Comparison of ENCODE assay signal across 17 cellular contexts in genomic region chr7:88224596-88225275, GRCh38. TPM values are rescaled to one million over a fixed set of nuclear protein-coding genes. Genes with fewer than 3 reads are reported as not detected.
DNase-seq lines count a peak whose midpoint lies in the region; TF ChIP-seq lines count a peak whose summit lies in the region.
"Had no signal": no experiment of that assay in that cellular context is flagged by ENCODE, and none has a peak within 500 bp of the region (broad histone marks: within the 10 kb centered on the region; RNA-seq: fewer than 3 reads in every experiment).

No MANE protein-coding gene starts in this region.

- H3K9me3 ChIP-seq in osteoblast (ENCODE audit: low read depth, low read length): no peaks in the 10 kb centered on the region

- no peak overlapping the region for H3K4me3 Mint-ChIP-seq in activated CD4-positive, alpha-beta memory T cell treated with anti-CD3 and anti-CD28 coated beads for 36 hours
- H3K4me3 Mint-ChIP-seq: activated naive CD4-positive, alpha-beta T cell treated with anti-CD3 and anti-CD28 coated beads for 36 hours; dendritic cell treated with granulocyte-macrophage colony-stimulating factor and Interleukin-4, amounts not matched to agents 40 ng/mL and 50 ng/mL, for 4 days had no signal

- peaks cover 6% of the 10 kb centered on the region for H3K4me1 Mint-ChIP-seq in activated CD4-positive, alpha-beta memory T cell treated with anti-CD3 and anti-CD28 coated beads for 36 hours (ENCODE audit: low read depth)

- peaks cover 29% of the 10 kb centered on the region for H3K4me1 ChIP-seq in osteoblast (ENCODE audit: insufficient read depth, low read length)

- H3K27ac ChIP-seq in osteoblast (ENCODE audit: low read depth, low read length): no peak overlapping the region
- H3K27ac ChIP-seq: parathyroid adenoma had no signal

- CTCF ChIA-PET in activated CD4-positive, alpha-beta memory T cell treated with anti-CD3 and anti-CD28 coated beads for 36 hours (lab: Charles Lee): no interaction called here

- POLR2A ChIA-PET in activated CD4-positive, alpha-beta memory T cell treated with anti-CD3 and anti-CD28 coated beads for 36 hours (lab: Charles Lee): no interaction called here

- H3K36me3 ChIP-seq in osteoblast (ENCODE audit: insufficient read depth, low read length): no peaks in the 10 kb centered on the region

- no peak overlapping the region for H2AFZ ChIP-seq in osteoblast (ENCODE audit: low read length)
- H2AFZ ChIP-seq: parathyroid adenoma had no signal

- H3K4me2 ChIP-seq in osteoblast (ENCODE audit: insufficient read depth, low read length): peak overlapping the region; percentile 16

- peaks cover under 1% of the 10 kb centered on the region for H3K79me2 ChIP-seq in osteoblast (ENCODE audit: insufficient read depth, low read length)
- H3K79me2 ChIP-seq: parathyroid adenoma had no signal

- peaks cover 7% of the 10 kb centered on the region for H3K27me3 ChIP-seq in osteoblast (ENCODE audit: insufficient read depth, low read length)

- peaks cover 12% of the 10 kb centered on the region for H3K27me3 Mint-ChIP-seq in activated CD4-positive, alpha-beta memory T cell treated with anti-CD3 and anti-CD28 coated beads for 36 hours
- H3K27me3 Mint-ChIP-seq: dendritic cell treated with granulocyte-macrophage colony-stimulating factor and Interleukin-4, amounts not matched to agents 40 ng/mL and 50 ng/mL, for 4 days had no signal

- no peak overlapping the region for H3K27ac Mint-ChIP-seq in activated CD4-positive, alpha-beta memory T cell treated with anti-CD3 and anti-CD28 coated beads for 36 hours
- H3K27ac Mint-ChIP-seq: activated naive CD4-positive, alpha-beta T cell treated with anti-CD3 and anti-CD28 coated beads for 36 hours; dendritic cell treated with granulocyte-macrophage colony-stimulating factor and Interleukin-4, amounts not matched to agents 40 ng/mL and 50 ng/mL, for 4 days had no signal

- TF ChIP-seq CTCF in choroid plexus epithelial cell (conservative IDR thresholded peaks at IDR 0.05; ENCODE audit: low read depth, low read length) (no peak), osteoblast (IDR thresholded peaks at IDR 0.05; ENCODE audit: extremely low read depth, low read depth, low read length) (no peak)

- H3K36me3 Mint-ChIP-seq in activated CD4-positive, alpha-beta memory T cell treated with anti-CD3 and anti-CD28 coated beads for 36 hours: no peaks in the 10 kb centered on the region

- no peaks in the 10 kb centered on the region for H3K9me3 Mint-ChIP-seq in activated CD4-positive, alpha-beta memory T cell treated with anti-CD3 and anti-CD28 coated beads for 36 hours
- H3K9me3 Mint-ChIP-seq: activated naive CD4-positive, alpha-beta T cell treated with anti-CD3 and anti-CD28 coated beads for 36 hours; dendritic cell treated with granulocyte-macrophage colony-stimulating factor and Interleukin-4, amounts not matched to agents 40 ng/mL and 50 ng/mL, for 4 days had no signal

- no peaks in the 10 kb centered on the region for H4K20me1 ChIP-seq in osteoblast (ENCODE audit: insufficient read depth, low read length)

- DNase-seq in EH (ENCODE audit: low read depth): peak; percentile 34
- peak; percentile 99 for DNase-seq in NOMO-1 treated with DMSO at 0.1 percent for 48 hours (lab: John Stamatoyannopoulos, UW; ENCODE audit: unreplicated experiment)
- DNase-seq in choroid plexus epithelial cell (ENCODE audit: low read depth): peak; percentile 56
- peak; percentile 77 for DNase-seq in osteoblast (ENCODE audit: insufficient read length, low spot score, missing footprints)
- no peak for DNase-seq in NCI-H1105 (lab: John Stamatoyannopoulos, UW)
- no peak for DNase-seq in activated CD4-positive, alpha-beta memory T cell treated with anti-CD3 and anti-CD28 coated beads for 36 hours
- DNase-seq in C1 segment of cervical spinal cord (lab: John Stamatoyannopoulos, UW): no peak
- DNase-seq in germinal center (ENCODE audit: low spot score): no peak
- DNase-seq: activated CD4-positive, alpha-beta T cell treated with anti-CD3 and anti-CD28 coated beads, Interleukin-2, amount 50 U/mL, for 48 hours; activated naive CD4-positive, alpha-beta T cell treated with anti-CD3 and anti-CD28 coated beads for 36 hours; mesendoderm; NCI-H1436; NCI-H774; stimulated activated CD4-positive, alpha-beta T cell treated with anti-CD3 and anti-CD28 coated beads, Interleukin-2, amount 100 ng/mL, for 48 hours; stimulated activated naive CD8-positive, alpha-beta T cell treated with anti-CD3 and anti-CD28 coated beads, Interleukin-15, Interleukin-2, amounts not matched to agents 100 U/mL and 50 U/mL, for 24 hours had no signal

- no peak overlapping the region for H3K4me3 ChIP-seq in choroid plexus epithelial cell (ENCODE audit: low read depth, low read length)
- H3K4me3 ChIP-seq in osteoblast (ENCODE audit: insufficient read depth, low read length): no peak overlapping the region

- intact Hi-C loops in activated CD4-positive, alpha-beta memory T cell treated with anti-CD3 and anti-CD28 coated beads for 36 hours (cut with micrococcal nuclease): no loop called here

RNA-seq across cellular contexts. Expression of gene SRI, which starts 4.9 kb away (rescaled TPM):
- total RNA-seq in osteoblast: 66.3 and 77.1 TPM in 2 replicates
- 100 to 1,000 TPM; 219 to 220 TPM for total RNA-seq in activated CD4-positive, alpha-beta memory T cell treated with anti-CD3 and anti-CD28 coated beads for 36 hours

Comparison
In these comparisons a context has a peak if more than half of its experiments do, and no peak if none do; other contexts are left out.
1. DNase-seq: peak in EH (single experiment), NOMO-1 treated with DMSO at 0.1 percent for 48 hours (single experiment), choroid plexus epithelial cell (single experiment) and osteoblast (single experiment); none in NCI-H1105 (single experiment), activated CD4-positive, alpha-beta memory T cell treated with anti-CD3 and anti-CD28 coated beads for 36 hours (single experiment), C1 segment of cervical spinal cord (0 of 14) and germinal center (single experiment).